Comparison of ENCODE assay signal across 15 cellular contexts in the genomic region with DNA sequence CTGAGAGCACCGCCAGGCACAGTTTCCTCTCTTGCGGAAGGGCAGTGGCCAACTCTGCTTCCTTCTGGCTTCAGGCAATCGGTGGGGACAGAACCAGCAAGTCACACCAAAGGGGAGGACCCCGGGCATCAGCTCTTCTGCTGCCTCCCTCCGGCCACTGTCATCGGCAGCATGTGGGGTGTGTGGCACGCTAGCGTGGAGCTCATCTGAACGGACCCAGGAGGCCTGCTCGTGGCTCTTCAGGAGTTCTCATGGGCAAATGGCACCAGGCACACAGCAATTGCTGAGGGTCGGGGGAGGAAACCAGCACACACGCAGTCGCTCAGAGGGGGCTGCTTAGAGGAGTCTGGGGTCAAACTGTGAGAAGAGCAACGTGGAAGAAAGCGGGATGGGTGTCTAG. TPM values are rescaled to one million over a fixed set of nuclear protein-coding genes. Genes with fewer than 3 reads are reported as not detected.
"Had no signal": no experiment of that assay in that cellular context is flagged by ENCODE, and none has a peak within 500 bp of the region (broad histone marks: within the 10 kb centered on the region; RNA-seq: fewer than 3 reads in every experiment).

No MANE protein-coding gene starts in this region.

- H3K4me1 ChIP-seq: body of pancreas had no signal

- DNase-seq: activated B cell treated with CpG ODN at 0.5 μM for 24 hours; activated CD4-positive, alpha-beta T cell treated with anti-CD3 and anti-CD28 coated beads for 1 hour; activated CD4-positive, alpha-beta T cell treated with anti-CD3 and anti-CD28 coated beads, Interleukin-2, amount 10 ng/mL, durations not matched to agents 24 days and 14 days; activated CD4-positive, alpha-beta T cell treated with anti-CD3 and anti-CD28 coated beads, Interleukin-2, amount 50 U/mL, for 48 hours; activated CD8-positive, alpha-beta memory T cell treated with anti-CD3 and anti-CD28 coated beads, Interleukin-2, amount 10 ng/mL, durations not matched to agents 7 days and 5 days; activated effector memory CD4-positive, alpha-beta T cell treated with Interleukin-2 at 50 U/mL for 16 hours; activated naive CD4-positive, alpha-beta T cell; activated T-cell treated with anti-CD3 and anti-CD28 coated beads, Interleukin-2, amount 50 U/mL, for 24 hours; body of pancreas; MV-4-11; T-helper 9 cell had no signal

- H3K9me3 ChIP-seq: ascending aorta, body of pancreas, MG63 had no signal

- H3K27me3 ChIP-seq: ascending aorta, body of pancreas, MG63 had no signal

- H3K4me2 ChIP-seq: KMS-11 had no signal

- H3K4me3 ChIP-seq: body of pancreas, MG63 had no signal

- H3K9ac ChIP-seq: KMS-11 had no signal

- H3K27ac ChIP-seq: ascending aorta, body of pancreas, KMS-11 had no signal

- ATAC-seq: activated CD8-positive, alpha-beta memory T cell treated with anti-CD3 and anti-CD28 coated beads, Interleukin-2, amount 10 ng/mL, durations not matched to agents 7 days and 5 days; body of pancreas; PC-3 had no signal

- H3K36me3 ChIP-seq: ascending aorta, MG63 had no signal

RNA-seq across cellular contexts. Expression of a gene that starts 26.9 kb away (rescaled TPM):
- total RNA-seq: activated B cell treated with CpG ODN at 0.5 μM for 24 hours, PC-3 had no signal
